8 cellular contexts compared by ENCODE assay signal in genomic region chr4:111943796-111944203, GRCh38.
DNase-seq lines count a peak whose midpoint lies in the region; ATAC-seq and TF ChIP-seq lines count a peak whose summit lies in the region.

No MANE protein-coding gene starts in this region.

- POLR2A ChIA-PET in RWPE1 (lab: Yijun Ruan, JAX; ENCODE audit: low non-redundant PET) = no interaction called here

- peak; percentile 79 for ATAC-seq in GM21717 (IDR thresholded peaks at IDR 0.05; ENCODE audit: unreplicated experiment)

- no peaks in the 10 kb centered on the region for H3K36me3 ChIP-seq in right atrium auricular region
- H3K36me3 ChIP-seq in suprapubic skin = no peaks in the 10 kb centered on the region

- H3K27ac ChIP-seq in HL-60 (replicated peaks) (no peak overlapping the region), RWPE1 (no peak overlapping the region), right atrium auricular region (peak overlapping the region in 1 of 2 donors; percentile 20), suprapubic skin (no peak overlapping the region)

- H3K27me3 ChIP-seq in HL-60 (ENCODE audit: insufficient read depth, poor library complexity, severe bottlenecking) (no peaks in the 10 kb centered on the region), right atrium auricular region (no peaks in the 10 kb centered on the region), suprapubic skin (no peaks in the 10 kb centered on the region)

- no peak for TF ChIP-seq POLR2A in suprapubic skin (IDR thresholded peaks at IDR 0.05)

- no peaks in the 10 kb centered on the region for H3K4me1 ChIP-seq in right atrium auricular region
- H3K4me1 ChIP-seq in suprapubic skin = no peaks in the 10 kb centered on the region

- CTCF ChIA-PET in RWPE1 (lab: Yijun Ruan, JAX) = interaction anchor here (0.6 to 4.1 kb wide), 7 partner anchors 17 to 1290 kb away, joined by 3 to 46 read pairs (median 3); no protein-coding TSS in a partner anchor

- no peak for TF ChIP-seq EP300 in suprapubic skin (IDR thresholded peaks at IDR 0.05)

- H3K4me3 ChIP-seq in HL-60 (replicated peaks; ENCODE audit: insufficient read depth, low read length) = no peak overlapping the region
- no peak overlapping the region for H3K4me3 ChIP-seq in right atrium auricular region
- H3K4me3 ChIP-seq in suprapubic skin = no peak overlapping the region

- 17% methylated on average over 7 of the region's 7 CpGs for WGBS in suprapubic skin

- DNase-seq in SHP77 (lab: John Stamatoyannopoulos, UW) (peak; percentile 3 to 35), SHP77 treated with DMSO at 0.1 percent for 48 hours (lab: John Stamatoyannopoulos, UW) (no peak), HL-60 (ENCODE audit: low read depth in 1 of 2, low spot score in 1 of 2) (peak in 1 of 2 experiments; percentile 15), RWPE1 (ENCODE audit: low spot score) (peak; percentile 65), right atrium auricular region (ENCODE audit: low spot score) (peak; percentile 60), suprapubic skin (ENCODE audit: low spot score in 2 of 2) (no peak), medulla oblongata (ENCODE audit: extremely low spot score) (no peak)

- TF ChIP-seq CTCF in HL-60 (IDR thresholded peaks at IDR 0.05; ENCODE audit: insufficient read depth, low read length) (peak; percentile 54), RWPE1 (conservative IDR thresholded peaks at IDR 0.05; ENCODE audit: low read depth) (no peak), right atrium auricular region (IDR thresholded peaks at IDR 0.05) (peak in 1 of 2 donors; percentile 53), suprapubic skin (IDR thresholded peaks at IDR 0.05) (peak in 1 of 2 donors; percentile 13)

- H3K9me3 ChIP-seq in right atrium auricular region = no peaks in the 10 kb centered on the region
- no peaks in the 10 kb centered on the region for H3K9me3 ChIP-seq in suprapubic skin

Comparison
In these comparisons a context has a peak if more than half of its experiments do, and no peak if none do; other contexts are left out.
1. DNase-seq: peak in SHP77 (2 of 2), RWPE1 (single experiment) and right atrium auricular region (single experiment); none in SHP77 treated with DMSO at 0.1 percent for 48 hours (single experiment), suprapubic skin (0 of 2) and medulla oblongata (single experiment).